In the genomic region with DNA sequence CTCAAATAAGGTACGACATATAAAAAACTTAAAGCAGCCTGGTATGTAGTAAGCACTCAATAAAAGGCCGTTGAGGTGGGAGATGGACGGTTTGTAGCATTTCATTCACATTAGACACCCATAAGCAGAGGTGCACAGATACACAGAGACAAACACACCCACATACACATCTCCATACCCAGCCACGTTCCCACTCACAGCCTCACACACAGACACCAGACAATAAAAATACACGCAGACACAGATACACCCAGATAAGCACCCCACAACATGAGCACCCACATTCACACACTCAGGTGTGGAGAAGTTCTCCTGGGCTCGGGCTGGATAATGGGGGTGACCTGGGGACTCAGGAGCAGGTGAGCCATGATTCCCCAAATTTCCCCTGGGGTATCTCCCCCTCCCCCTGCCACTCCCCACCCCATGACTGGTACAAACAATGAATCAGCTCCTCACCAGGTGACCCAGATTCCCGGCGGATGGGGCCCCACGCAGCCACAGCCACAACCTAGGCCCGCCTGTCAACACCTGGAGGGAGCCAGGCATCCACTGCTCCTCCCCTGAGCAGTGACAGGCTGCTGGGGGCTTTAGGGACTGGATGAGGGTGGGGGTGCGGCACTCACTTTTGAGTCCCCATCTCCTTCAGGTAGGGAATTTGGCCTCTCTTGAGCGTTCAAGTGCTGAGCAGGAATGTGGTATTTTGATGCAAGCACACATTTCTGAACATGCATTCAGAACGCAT, we compare ENCODE assay signal across 1 cellular context.
TF ChIP-seq lines count a peak whose summit lies in the region.

No MANE protein-coding gene starts in this region.

TF ChIP-seq in GM23338, 12 proteins besides CTCF, POLR2A, EP300 and RAD21 (continued from another document):
- no peak for TF ChIP-seq REST (IDR thresholded peaks at IDR 0.05; ENCODE audit: unreplicated experiment)
- no peak for TF ChIP-seq ZNF462 (CRISPR knock-in tag; IDR thresholded peaks at IDR 0.05)
- TF ChIP-seq ZNF331 (CRISPR knock-in tag; IDR thresholded peaks at IDR 0.05; ENCODE audit: low read depth): no peak
- TF ChIP-seq ETS1 (IDR thresholded peaks at IDR 0.05): no peak
- no peak for TF ChIP-seq EZH2phosphoT487 (IDR thresholded peaks at IDR 0.05; ENCODE audit: unreplicated experiment)
